18 cellular contexts compared by ENCODE assay signal in the genomic region with DNA sequence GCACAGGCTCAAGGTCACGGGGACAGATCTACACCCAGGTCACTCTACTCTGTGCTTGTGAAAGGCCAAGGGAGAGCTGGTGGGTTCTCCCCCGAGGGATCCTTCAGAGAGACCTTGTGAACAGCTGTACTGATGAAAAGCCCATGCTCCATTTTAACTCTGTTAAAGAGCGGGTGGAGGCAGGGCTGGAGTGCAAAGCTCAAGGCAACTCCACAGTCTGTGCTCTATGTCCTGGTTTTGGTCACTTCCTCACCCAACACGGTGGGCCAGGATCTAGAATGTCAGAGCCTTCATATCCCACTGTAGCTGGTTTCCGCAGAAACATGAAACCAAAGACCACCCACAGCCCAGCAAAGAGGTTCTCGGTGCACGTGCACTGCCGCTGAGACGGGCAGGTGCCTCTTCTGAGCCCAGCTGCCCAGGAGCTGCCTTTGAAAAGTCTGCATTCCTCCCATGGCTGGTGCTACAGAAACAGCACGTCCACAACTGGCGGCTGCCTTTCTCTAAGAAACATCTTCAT.
DNase-seq lines count a peak whose midpoint lies in the region; ATAC-seq, FAIRE-seq and TF ChIP-seq lines count a peak whose summit lies in the region.
"Had no signal": no experiment of that assay in that cellular context is flagged by ENCODE, and none has a peak within 500 bp of the region (broad histone marks: within the 10 kb centered on the region; RNA-seq: fewer than 3 reads in every experiment).

No MANE protein-coding gene starts in this region.

- peaks cover 60% of the 10 kb centered on the region for H3K36me3 Mint-ChIP-seq in endodermal cell (ENCODE audit: low read depth)
- H3K36me3 Mint-ChIP-seq: CD4-positive, alpha-beta memory T cell had no signal

- TF ChIP-seq EP300 in HepG2 (IDR thresholded peaks at IDR 0.05; ENCODE audit: low read depth in 2 of 2, low read length in 2 of 2) (no peak), HepG2 (CRISPR knock-in tag; IDR thresholded peaks at IDR 0.05; ENCODE audit: borderline replicate concordance) (no peak)

- H3K9me3 ChIP-seq in HepG2 (ENCODE audit: low read length) = no peaks in the 10 kb centered on the region
- H3K9me3 ChIP-seq in right lobe of liver = no peaks in the 10 kb centered on the region
- H3K9me3 ChIP-seq in endodermal cell (ENCODE audit: control insufficient read depth, low read length) = no peaks in the 10 kb centered on the region

- peaks cover 27% of the 10 kb centered on the region for H3K4me1 ChIP-seq in HepG2 (ENCODE audit: insufficient read depth, low read length)
- H3K4me1 ChIP-seq in right lobe of liver = no peaks in the 10 kb centered on the region
- H3K4me1 ChIP-seq in endodermal cell (ENCODE audit: control insufficient read depth, insufficient read depth, low read length) = peaks cover 9% of the 10 kb centered on the region

- TF ChIP-seq POLR2A in HepG2 (IDR thresholded peaks at IDR 0.05; ENCODE audit: insufficient read depth in 1 of 2, low read depth in 2 of 2, low read length in 2 of 2) (no peak), right lobe of liver (IDR thresholded peaks at IDR 0.05) (no peak)

- H3K4me2 ChIP-seq in HepG2 (ENCODE audit: low read depth, low read length) = peak overlapping the region; percentile 22
- H3K4me2 ChIP-seq: GM23338 had no signal

- POLR2A ChIA-PET in HepG2 (lab: Yijun Ruan, JAX) = no interaction called here

- H3K27ac Mint-ChIP-seq in endodermal cell = peak overlapping the region; percentile 15
- H3K27ac Mint-ChIP-seq: CD4-positive, alpha-beta memory T cell; GM23338; H9 had no signal

- CTCF ChIA-PET in HepG2 (lab: Yijun Ruan, JAX; ENCODE audit: low intra/inter-chr PET ratio, low total read pairs) = no interaction called here

- no peaks in the 10 kb centered on the region for H3K27me3 Mint-ChIP-seq in endodermal cell (ENCODE audit: insufficient read depth)
- H3K27me3 Mint-ChIP-seq: CD4-positive, alpha-beta memory T cell had no signal

- DNase-seq in HepG2 (ENCODE audit: low spot score) (no peak), right lobe of liver (no peak), endodermal cell (no peak), left kidney (ENCODE audit: low read depth, low spot score) (peak; percentile 78), hippocampal formation (lab: John Stamatoyannopoulos, UW) (no peak), NK-92 (lab: John Stamatoyannopoulos, UW; ENCODE audit: unreplicated experiment) (no peak)
- DNase-seq: C1 segment of cervical spinal cord; Calu3; CD4-positive, alpha-beta memory T cell; COR-L47; DMS53; DMS79 treated with DMSO at 0.1 percent for 48 hours; GF-D8; H9 had no signal

- ATAC-seq in HepG2 = peak; percentile 74
- ATAC-seq in right lobe of liver = no peak
- ATAC-seq: GM23338, HCT116 had no signal

- TF ChIP-seq RAD21 in HepG2 (CRISPR knock-in tag; IDR thresholded peaks at IDR 0.05) = no peak

- BruUV-seq in HepG2 (replicated peaks; lab: Mats Ljungman, UMichigan) = no TSS peak

- H3K27me3 ChIP-seq in HepG2 (ENCODE audit: control insufficient read depth in 1 of 2, insufficient read depth in 2 of 2, low read length in 2 of 2) (no peaks in the 10 kb centered on the region), right lobe of liver (no peaks in the 10 kb centered on the region), endodermal cell (ENCODE audit: control insufficient read depth, insufficient read depth, low read length, poor library complexity, severe bottlenecking) (no peaks in the 10 kb centered on the region)

- H3K9me3 Mint-ChIP-seq in endodermal cell = no peaks in the 10 kb centered on the region
- H3K9me3 Mint-ChIP-seq: GM23338, H9 had no signal

- FAIRE-seq in HepG2 (lab: Jason Lieb, UNC) = no peak
- FAIRE-seq: GM12891, GM18507 had no signal

- WGBS in HepG2 (ENCODE audit: low lambda C conversion rate) = 46% methylated on average over 10 of the region's 11 CpGs
- WGBS in right lobe of liver (ENCODE audit: insufficient coverage, low coverage, low lambda C conversion rate, missing lambda C conversion rate) = no CpG with 5 or more reads among the region's 11 CpGs
- WGBS in endodermal cell (ENCODE audit: insufficient coverage in 1 of 2, insufficient read length in 1 of 2), 2 experiments = 97 to 100% methylated on average over 7 to 11 of the region's 11 CpGs

- peaks cover 7% of the 10 kb centered on the region for H3K4me1 Mint-ChIP-seq in endodermal cell
- H3K4me1 Mint-ChIP-seq: CD4-positive, alpha-beta memory T cell; GM23338; H9 had no signal

- H3K4me3 Mint-ChIP-seq in endodermal cell = no peak overlapping the region
- H3K4me3 Mint-ChIP-seq: CD4-positive, alpha-beta memory T cell; GM23338; H9 had no signal

- H3K4me3 ChIP-seq in HepG2 (replicated peaks in 1 of 3; ENCODE audit: insufficient read depth in 1 of 3, low read depth in 2 of 3, low read length in 3 of 3) (no peak overlapping the region), right lobe of liver (no peak overlapping the region), endodermal cell (ENCODE audit: low read length) (no peak overlapping the region)
- H3K4me3 ChIP-seq: GM23338 had no signal

- no peaks in the 10 kb centered on the region for H3K36me3 ChIP-seq in HepG2 (replicated peaks in 1 of 2; ENCODE audit: control insufficient read depth in 1 of 2, insufficient read depth in 2 of 2, low read length in 2 of 2)
- H3K36me3 ChIP-seq in right lobe of liver = no peaks in the 10 kb centered on the region
- peaks cover 75% of the 10 kb centered on the region for H3K36me3 ChIP-seq in endodermal cell (ENCODE audit: control insufficient read depth, insufficient read depth, low read length)

- intact Hi-C loops in HepG2 (cut with micrococcal nuclease; ENCODE audit: unreplicated experiment) (no loop called here), right lobe of liver (cut with DNase I) (no loop called here)

- peak overlapping the region; percentile 25 for H3K27ac ChIP-seq in HepG2 (ENCODE audit: extremely low read length, insufficient read depth, low read length)
- H3K27ac ChIP-seq in right lobe of liver = no peak overlapping the region
- H3K27ac ChIP-seq in endodermal cell (ENCODE audit: low read depth, low read length) = peak overlapping the region; percentile 32

- in situ Hi-C loops in HepG2 (cut with HindIII; ENCODE audit: extremely low pct_ligation_motif_present, low pct_unique_long_range_greater_than_20kb) = no loop called here

- TF ChIP-seq CTCF in HepG2 (CRISPR knock-in tag; IDR thresholded peaks at IDR 0.05) = no peak
- no peak for TF ChIP-seq CTCF in right lobe of liver (IDR thresholded peaks at IDR 0.05)
- TF ChIP-seq CTCF in endodermal cell (conservative IDR thresholded peaks at IDR 0.05) = no peak

- H2AFZ ChIP-seq in HepG2 (ENCODE audit: low read length) = peak overlapping the region; percentile 34
- H2AFZ ChIP-seq: GM23338 had no signal

- H3K9ac ChIP-seq in HepG2 (ENCODE audit: insufficient read depth, low read depth, low read length) = no peak overlapping the region
- H3K9ac ChIP-seq in endodermal cell (ENCODE audit: extremely low read depth, low read length, poor library complexity, severe bottlenecking) = no peak overlapping the region

- no peaks in the 10 kb centered on the region for H3K79me2 ChIP-seq in HepG2 (ENCODE audit: insufficient read depth, low read length)

- no peaks in the 10 kb centered on the region for H4K20me1 ChIP-seq in HepG2 (ENCODE audit: insufficient read depth, low read length)

TF ChIP-seq in HepG2, 621 proteins besides CTCF, POLR2A, EP300 and RAD21 (continues in another document):
- TF ChIP-seq TRIM24 (CRISPR knock-in tag; IDR thresholded peaks at IDR 0.05) (no peak), ZNF20 (CRISPR knock-in tag; IDR thresholded peaks at IDR 0.05) (no peak), ZNF446 (CRISPR knock-in tag; IDR thresholded peaks at IDR 0.05) (no peak), RNF2 (conservative IDR thresholded peaks at IDR 0.05; ENCODE audit: low read depth) (no peak)
- TF ChIP-seq, protein P1, sequence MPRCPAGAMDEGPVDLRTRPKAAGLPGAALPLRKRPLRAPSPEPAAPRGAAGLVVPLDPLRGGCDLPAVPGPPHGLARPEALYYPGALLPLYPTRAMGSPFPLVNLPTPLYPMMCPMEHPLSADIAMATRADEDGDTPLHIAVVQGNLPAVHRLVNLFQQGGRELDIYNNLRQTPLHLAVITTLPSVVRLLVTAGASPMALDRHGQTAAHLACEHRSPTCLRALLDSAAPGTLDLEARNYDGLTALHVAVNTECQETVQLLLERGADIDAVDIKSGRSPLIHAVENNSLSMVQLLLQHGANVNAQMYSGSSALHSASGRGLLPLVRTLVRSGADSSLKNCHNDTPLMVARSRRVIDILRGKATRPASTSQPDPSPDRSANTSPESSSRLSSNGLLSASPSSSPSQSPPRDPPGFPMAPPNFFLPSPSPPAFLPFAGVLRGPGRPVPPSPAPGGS (CRISPR knock-in tag; IDR thresholded peaks at IDR 0.05) = no peak
- TF ChIP-seq, protein P2, sequence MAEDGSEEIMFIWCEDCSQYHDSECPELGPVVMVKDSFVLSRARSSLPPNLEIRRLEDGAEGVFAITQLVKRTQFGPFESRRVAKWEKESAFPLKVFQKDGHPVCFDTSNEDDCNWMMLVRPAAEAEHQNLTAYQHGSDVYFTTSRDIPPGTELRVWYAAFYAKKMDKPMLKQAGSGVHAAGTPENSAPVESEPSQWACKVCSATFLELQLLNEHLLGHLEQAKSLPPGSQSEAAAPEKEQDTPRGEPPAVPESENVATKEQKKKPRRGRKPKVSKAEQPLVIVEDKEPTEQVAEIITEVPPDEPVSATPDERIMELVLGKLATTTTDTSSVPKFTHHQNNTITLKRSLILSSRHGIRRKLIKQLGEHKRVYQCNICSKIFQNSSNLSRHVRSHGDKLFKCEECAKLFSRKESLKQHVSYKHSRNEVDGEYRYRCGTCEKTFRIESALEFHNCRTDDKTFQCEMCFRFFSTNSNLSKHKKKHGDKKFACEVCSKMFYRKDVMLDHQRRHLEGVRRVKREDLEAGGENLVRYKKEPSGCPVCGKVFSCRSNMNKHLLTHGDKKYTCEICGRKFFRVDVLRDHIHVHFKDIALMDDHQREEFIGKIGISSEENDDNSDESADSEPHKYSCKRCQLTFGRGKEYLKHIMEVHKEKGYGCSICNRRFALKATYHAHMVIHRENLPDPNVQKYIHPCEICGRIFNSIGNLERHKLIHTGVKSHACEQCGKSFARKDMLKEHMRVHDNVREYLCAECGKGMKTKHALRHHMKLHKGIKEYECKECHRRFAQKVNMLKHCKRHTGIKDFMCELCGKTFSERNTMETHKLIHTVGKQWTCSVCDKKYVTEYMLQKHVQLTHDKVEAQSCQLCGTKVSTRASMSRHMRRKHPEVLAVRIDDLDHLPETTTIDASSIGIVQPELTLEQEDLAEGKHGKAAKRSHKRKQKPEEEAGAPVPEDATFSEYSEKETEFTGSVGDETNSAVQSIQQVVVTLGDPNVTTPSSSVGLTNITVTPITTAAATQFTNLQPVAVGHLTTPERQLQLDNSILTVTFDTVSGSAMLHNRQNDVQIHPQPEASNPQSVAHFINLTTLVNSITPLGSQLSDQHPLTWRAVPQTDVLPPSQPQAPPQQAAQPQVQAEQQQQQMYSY (CRISPR knock-in tag; IDR thresholded peaks at IDR 0.05) = no peak

Comparison
In these comparisons a context has a peak if more than half of its experiments do, and no peak if none do; other contexts are left out.
1. H3K27ac ChIP-seq: peak in HepG2 (single experiment) and endodermal cell (single experiment); none in right lobe of liver (0 of 3).